ENCODE assay signal across 18 cellular contexts in the genomic region with DNA sequence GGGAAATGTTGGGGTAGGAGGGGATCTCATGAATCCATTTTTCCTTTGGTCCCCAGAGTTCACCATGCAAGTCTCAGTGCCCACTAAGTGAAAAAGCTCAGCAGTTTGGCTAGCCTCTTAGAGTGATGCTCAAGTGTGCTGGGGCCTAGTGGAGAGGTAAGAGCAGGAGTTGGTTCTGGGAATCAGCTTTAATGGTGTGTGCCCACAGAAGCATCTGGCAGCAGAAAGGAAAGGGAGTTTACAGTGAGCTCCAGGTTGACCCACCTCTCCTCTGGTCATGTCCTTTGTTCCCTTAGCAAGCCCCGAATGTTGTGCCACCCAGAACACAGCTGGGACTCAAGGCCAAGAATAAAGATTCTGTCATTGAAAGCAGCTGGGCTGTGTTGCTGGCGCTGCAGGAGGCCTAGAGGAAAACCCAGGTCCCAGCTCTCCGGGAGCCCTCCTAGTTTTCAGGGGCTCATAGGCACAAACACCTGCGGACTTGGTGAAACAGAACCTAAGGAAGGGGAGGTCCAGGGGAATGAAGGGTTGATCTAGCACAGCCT.
A peak's percentile ranks its signal among the peaks of the same experiment; 100 is the strongest.
DNase-seq lines count a peak whose midpoint lies in the region; TF ChIP-seq lines count a peak whose summit lies in the region.
"Had no signal": no experiment of that assay in that cellular context is flagged by ENCODE, and none has a peak within 500 bp of the region (broad histone marks: within the 10 kb centered on the region; RNA-seq: fewer than 3 reads in every experiment).

No MANE protein-coding gene starts in this region.

- no peak overlapping the region for H2AFZ ChIP-seq in parathyroid adenoma

- H3K79me2 ChIP-seq in parathyroid adenoma, result no peaks in the 10 kb centered on the region

- H3K27me3 ChIP-seq in NT2/D1 (ENCODE audit: insufficient read depth, insufficient read length) (no peaks in the 10 kb centered on the region), endodermal cell (ENCODE audit: control insufficient read depth, insufficient read depth, low read length, poor library complexity, severe bottlenecking) (no peaks in the 10 kb centered on the region), parathyroid adenoma (ENCODE audit: control insufficient read depth, insufficient read depth, low read length) (no peaks in the 10 kb centered on the region)
- H3K27me3 ChIP-seq: adrenal gland, ovary had no signal

- H3K4me1 ChIP-seq in NT2/D1 (ENCODE audit: insufficient read depth, insufficient read length) (peaks cover 21% of the 10 kb centered on the region), endodermal cell (ENCODE audit: control insufficient read depth, insufficient read depth, low read length) (peaks cover 20% of the 10 kb centered on the region), parathyroid adenoma (peaks cover 24% of the 10 kb centered on the region)

- H3K4me1 Mint-ChIP-seq in CD14-positive monocyte (peaks cover 74% of the 10 kb centered on the region), endodermal cell (peaks cover 64% of the 10 kb centered on the region)

- H3K9me3 ChIP-seq in NT2/D1 (ENCODE audit: insufficient read depth, low read length) (no peaks in the 10 kb centered on the region), endodermal cell (ENCODE audit: control insufficient read depth, low read length) (no peaks in the 10 kb centered on the region), parathyroid adenoma (ENCODE audit: control insufficient read depth, low read length) (no peaks in the 10 kb centered on the region)
- H3K9me3 ChIP-seq: adrenal gland, ovary had no signal

- CTCF ChIA-PET in GM10248 (lab: Yijun Ruan, JAX), result interaction anchor here (0.7 to 1.8 kb wide), 7 partner anchors 10 to 345 kb away, joined by 3 to 4 read pairs (median 4); no protein-coding TSS in a partner anchor

- WGBS in endodermal cell (ENCODE audit: insufficient coverage in 1 of 2, insufficient read length in 1 of 2), 2 experiments, result 87 to 93% methylated on average over 2 to 4 of the region's 4 CpGs

- DNase-seq in CD14-positive monocyte (ENCODE audit: low spot score), result no peak
- DNase-seq in NT2/D1 (ENCODE audit: low read depth, low spot score), result no peak
- no peak for DNase-seq in endodermal cell
- no peak for DNase-seq in hypothalamus (lab: John Stamatoyannopoulos, UW)
- no peak for DNase-seq in COR-L47 (lab: John Stamatoyannopoulos, UW)
- no peak for DNase-seq in GM10248 (ENCODE audit: extremely low spot score)
- no peak for DNase-seq in stimulated activated CD4-positive, alpha-beta T cell treated with anti-CD3 and anti-CD28 coated beads, Interleukin-12 subunit alpha, Interleukin-12 subunit beta, amount 100 ng/mL, for 4 hours
- DNase-seq: adrenal gland; erythroblast; islet precursor cell; midbrain; NCI-H1694 treated with DMSO at 0.1 percent for 48 hours; NCI-H526 treated with DMSO at 0.1 percent for 48 hours; ovary; stimulated activated naive CD4-positive, alpha-beta T cell treated with Interleukin-2 at 50 U/mL for 16 hours had no signal

- H3K27me3 Mint-ChIP-seq in CD14-positive monocyte (ENCODE audit: low read depth in 3 of 3) (peaks cover 0 to 1% (median 0%) of the 10 kb centered on the region in 3 donors), endodermal cell (ENCODE audit: insufficient read depth) (peaks cover 10% of the 10 kb centered on the region)
- H3K27me3 Mint-ChIP-seq: activated T-helper 17 cell treated with anti-CD3 and anti-CD28 coated beads, Interleukin-2, amount 50 U/mL, for 72 hours had no signal

- H3K27ac ChIP-seq in endodermal cell (ENCODE audit: low read depth, low read length) (peak overlapping the region; percentile 93), parathyroid adenoma (peak overlapping the region; percentile 69)
- H3K27ac ChIP-seq: ovary had no signal

- peak overlapping the region; percentile 52 for H3K9ac ChIP-seq in NT2/D1 (ENCODE audit: insufficient read length, low read depth)
- no peak overlapping the region for H3K9ac ChIP-seq in endodermal cell (ENCODE audit: extremely low read depth, low read length, poor library complexity, severe bottlenecking)
- H3K9ac ChIP-seq in parathyroid adenoma, result no peak overlapping the region

- no peak overlapping the region for H3K4me3 Mint-ChIP-seq in CD14-positive monocyte
- no peak overlapping the region for H3K4me3 Mint-ChIP-seq in endodermal cell
- H3K4me3 Mint-ChIP-seq: activated T-helper 17 cell treated with anti-CD3 and anti-CD28 coated beads, Interleukin-2, amount 50 U/mL, for 72 hours had no signal

- intact Hi-C loops in CD14-positive monocyte (cut with micrococcal nuclease), result loop anchor here in 1 of 2 donors (5.0 to 10.0 kb wide), 3 partner anchors 77 to 320 kb away; partner anchors contain the start of gene ZFP36L1

- peaks cover 0 to 5% (median 0%) of the 10 kb centered on the region in 7 donors for H3K9me3 Mint-ChIP-seq in CD14-positive monocyte
- no peaks in the 10 kb centered on the region for H3K9me3 Mint-ChIP-seq in endodermal cell
- H3K9me3 Mint-ChIP-seq: activated T-helper 17 cell treated with anti-CD3 and anti-CD28 coated beads, Interleukin-2, amount 50 U/mL, for 72 hours had no signal

- TF ChIP-seq CTCF in CD14-positive monocyte (IDR thresholded peaks at IDR 0.05) (no peak), endodermal cell (conservative IDR thresholded peaks at IDR 0.05) (no peak), parathyroid adenoma (IDR thresholded peaks at IDR 0.05) (no peak), GM10248 (IDR thresholded peaks at IDR 0.05; ENCODE audit: control extremely low read depth, extremely low read depth, low read depth, missing control alignments) (no peak)

- H3K36me3 ChIP-seq in NT2/D1 (ENCODE audit: insufficient read depth, insufficient read length, low read length) (no peaks in the 10 kb centered on the region), endodermal cell (ENCODE audit: control insufficient read depth, insufficient read depth, low read length) (no peaks in the 10 kb centered on the region), parathyroid adenoma (ENCODE audit: control insufficient read depth, insufficient read depth, low read length) (no peaks in the 10 kb centered on the region)
- H3K36me3 ChIP-seq: adrenal gland, ovary had no signal

- H3K36me3 Mint-ChIP-seq in CD14-positive monocyte, result peaks cover 0 to 14% of the 10 kb centered on the region in 2 donors
- no peaks in the 10 kb centered on the region for H3K36me3 Mint-ChIP-seq in endodermal cell (ENCODE audit: low read depth)

- H3K4me2 ChIP-seq in parathyroid adenoma (ENCODE audit: low read length), result no peak overlapping the region
- H3K4me2 ChIP-seq: smooth muscle cell had no signal

- H3K4me3 ChIP-seq in NT2/D1 (ENCODE audit: insufficient read length, low read depth) (no peak overlapping the region), endodermal cell (ENCODE audit: low read length) (no peak overlapping the region), parathyroid adenoma (ENCODE audit: low read depth, low read length) (no peak overlapping the region)
- H3K4me3 ChIP-seq: adrenal gland, ovary, smooth muscle cell had no signal

- POLR2A ChIA-PET in GM10248 (lab: Yijun Ruan, JAX), result no interaction called here

- peak overlapping the region in 6 of 7 donors; percentile 52 to 92 (median 78) for H3K27ac Mint-ChIP-seq in CD14-positive monocyte
- peak overlapping the region; percentile 77 for H3K27ac Mint-ChIP-seq in endodermal cell
- H3K27ac Mint-ChIP-seq: activated T-helper 17 cell treated with anti-CD3 and anti-CD28 coated beads, Interleukin-2, amount 50 U/mL, for 72 hours had no signal
